14 cellular contexts compared by ENCODE assay signal in genomic region chr2:117058366-117058765, GRCh38.
DNase-seq lines count a peak whose midpoint lies in the region; ATAC-seq lines count a peak whose summit lies in the region.
"Had no signal": no experiment of that assay in that cellular context is flagged by ENCODE, and none has a peak within 500 bp of the region (broad histone marks: within the 10 kb centered on the region; RNA-seq: fewer than 3 reads in every experiment).

No MANE protein-coding gene starts in this region.

- ATAC-seq in GM18907 (IDR thresholded peaks at IDR 0.05; ENCODE audit: unreplicated experiment) (peak; percentile 68), HG02678 (IDR thresholded peaks at IDR 0.05; ENCODE audit: unreplicated experiment) (peak; percentile 84)
- ATAC-seq: stimulated activated memory B cell treated with anti-CD40 and anti-IgM and Interleukin-4, amounts not matched to agents 10 μg/mL and 1 μg/mL and 100 μg/mL, for 72 hours had no signal

- peak; percentile 23 for DNase-seq in HT1080 (ENCODE audit: low read depth)
- peak; percentile 2 for DNase-seq in kidney tubule cell (ENCODE audit: low spot score)
- no peak for DNase-seq in activated CD4-positive, CD25-positive, alpha-beta regulatory T cell (lab: John Stamatoyannopoulos, UW)
- DNase-seq in GM19238 (ENCODE audit: insufficient read length, low spot score) = no peak
- no peak for DNase-seq in NCI-H1417 (lab: John Stamatoyannopoulos, UW)
- no peak for DNase-seq in NCI-H2171 treated with DMSO at 0.1 percent for 48 hours (lab: John Stamatoyannopoulos, UW)
- DNase-seq: activated CD4-positive, alpha-beta T cell treated with anti-CD3 and anti-CD28 coated beads, Interleukin-2, amount 10 ng/mL, durations not matched to agents 24 days and 14 days; activated gamma-delta T cell; NCI-H1105; NCI-H526 treated with DMSO at 0.1 percent for 48 hours; stimulated activated CD4-positive, alpha-beta T cell treated with anti-CD3 and anti-CD28 coated beads, Interleukin-2, amount 100 ng/mL, for 24 hours had no signal

Comparison
In these comparisons a context has a peak if more than half of its experiments do, and no peak if none do; other contexts are left out.
1. DNase-seq: peak in HT1080 (single experiment) and kidney tubule cell (single experiment); none in activated CD4-positive, CD25-positive, alpha-beta regulatory T cell (0 of 4), GM19238 (single experiment), NCI-H1417 (0 of 3) and NCI-H2171 treated with DMSO at 0.1 percent for 48 hours (single experiment).